20 cellular contexts compared by ENCODE assay signal in the genomic region with DNA sequence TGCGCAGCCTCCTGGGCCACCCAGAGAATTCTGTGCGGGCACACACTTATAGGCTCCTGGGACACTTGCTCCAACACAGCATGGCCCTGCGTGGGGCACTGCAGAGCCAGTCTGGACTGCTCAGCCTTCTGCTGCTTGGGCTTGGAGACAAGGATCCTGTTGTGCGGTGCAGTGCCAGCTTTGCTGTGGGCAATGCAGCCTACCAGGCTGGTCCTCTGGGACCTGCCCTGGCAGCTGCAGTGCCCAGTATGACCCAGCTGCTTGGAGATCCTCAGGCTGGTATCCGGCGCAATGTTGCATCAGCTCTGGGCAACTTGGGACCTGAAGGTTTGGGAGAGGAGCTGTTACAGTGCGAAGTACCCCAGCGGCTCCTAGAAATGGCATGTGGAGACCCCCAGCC. TPM values are rescaled to one million over a fixed set of nuclear protein-coding genes. Genes with fewer than 3 reads are reported as not detected.
DNase-seq lines count a peak whose midpoint lies in the region; ATAC-seq, FAIRE-seq and TF ChIP-seq lines count a peak whose summit lies in the region.
"Had no signal": no experiment of that assay in that cellular context is flagged by ENCODE, and none has a peak within 500 bp of the region (broad histone marks: within the 10 kb centered on the region; RNA-seq: fewer than 3 reads in every experiment).

No MANE protein-coding gene starts in this region.

- CTCF ChIA-PET in HCT116 (lab: Charles Lee) = interaction anchor here (2.1 kb wide), 1 partner anchor 11 kb away, joined by 14 read pairs; no protein-coding TSS in a partner anchor
- CTCF ChIA-PET in HepG2 (lab: Yijun Ruan, JAX; ENCODE audit: low intra/inter-chr PET ratio, low total read pairs) = no interaction called here

- H3K4me1 ChIP-seq in HCT116 (ENCODE audit: control insufficient read depth in 1 of 2, insufficient read depth in 2 of 2, low read length in 2 of 2) (peaks cover 5 to 8% of the 10 kb centered on the region in 2 experiments; a peak in 2 of 4 replicates), HepG2 (ENCODE audit: insufficient read depth, low read length) (peaks cover 9% of the 10 kb centered on the region), psoas muscle (no peaks in the 10 kb centered on the region)
- H3K4me1 ChIP-seq: HAP-1 had no signal

- no peak for TF ChIP-seq POLR2A in HCT116 (IDR thresholded peaks at IDR 0.05; ENCODE audit: borderline replicate concordance, extremely low read depth, insufficient read depth, insufficient read length)
- no peak for TF ChIP-seq POLR2A in HepG2 (IDR thresholded peaks at IDR 0.05; ENCODE audit: insufficient read depth in 1 of 2, low read depth in 2 of 2, low read length in 2 of 2)

- H3K9me2 ChIP-seq in HCT116 (ENCODE audit: insufficient read depth) = no peaks in the 10 kb centered on the region

- in situ Hi-C loops in HepG2 (cut with HindIII; ENCODE audit: extremely low pct_ligation_motif_present, low pct_unique_long_range_greater_than_20kb) = no loop called here

- H3K27ac ChIP-seq in HCT116 (ENCODE audit: low read depth, low read length) (no peak overlapping the region), HepG2 (ENCODE audit: extremely low read length, insufficient read depth, low read length) (no peak overlapping the region), psoas muscle (no peak overlapping the region)
- H3K27ac ChIP-seq: HL-60 had no signal

- DNase-seq in HCT116 (ENCODE audit: low read depth, low spot score) (no peak), HepG2 (ENCODE audit: low spot score) (no peak), psoas muscle (peak in 1 of 2 donors; percentile 58), GM19239 (ENCODE audit: insufficient read length, low spot score) (no peak), HuH-7 (ENCODE audit: low spot score) (no peak), dermis blood vessel endothelial cell (no peak), urothelium cell line (ENCODE audit: low spot score) (no peak)
- DNase-seq: C1 segment of cervical spinal cord; CD4-positive, alpha-beta T cell; DMS153; DMS79 treated with DMSO at 0.1 percent for 48 hours; EL; GOT3; HFFc6; IMR-90; KBM-7 had no signal

- intact Hi-C loops in HCT116 (cut with micrococcal nuclease) = no loop called here
- intact Hi-C loops in HepG2 (cut with micrococcal nuclease; ENCODE audit: unreplicated experiment) = no loop called here
- intact Hi-C loops in psoas muscle (cut with DNase I) = no loop called here

- H4K20me1 ChIP-seq in HCT116 (ENCODE audit: insufficient read depth) = no peaks in the 10 kb centered on the region
- H4K20me1 ChIP-seq in HepG2 (ENCODE audit: insufficient read depth, low read length) = no peaks in the 10 kb centered on the region

- H3K9ac ChIP-seq in HCT116 (ENCODE audit: low read length) = no peak overlapping the region
- H3K9ac ChIP-seq in HepG2 (ENCODE audit: insufficient read depth, low read depth, low read length) = no peak overlapping the region

- ATAC-seq in HCT116 (peak; percentile 22; the same call in 1 of the 2 replicates), HepG2 (peak; percentile 30; the same call in 1 of the 3 replicates), psoas muscle (peak; percentile 54 to 85 (median 78))

- H3K4me2 ChIP-seq in HCT116 (ENCODE audit: low read length) (no peak overlapping the region), HepG2 (ENCODE audit: low read depth, low read length) (no peak overlapping the region)

- H3K27me3 ChIP-seq in HCT116 (ENCODE audit: insufficient read depth, low read length) (no peaks in the 10 kb centered on the region), HepG2 (ENCODE audit: control insufficient read depth in 1 of 2, insufficient read depth in 2 of 2, low read length in 2 of 2) (no peaks in the 10 kb centered on the region), psoas muscle (ENCODE audit: insufficient read depth in 3 of 3, low read length in 2 of 3) (no peaks in the 10 kb centered on the region)

- no peak overlapping the region for H2AFZ ChIP-seq in HCT116 (ENCODE audit: low read depth, low read length, poor library complexity, severe bottlenecking)
- H2AFZ ChIP-seq in HepG2 (ENCODE audit: low read length) = no peak overlapping the region

- H3K4me3 ChIP-seq in HCT116 (replicated peaks in 1 of 2; ENCODE audit: low read depth in 1 of 2, low read length in 2 of 2) = no peak overlapping the region
- no peak overlapping the region for H3K4me3 ChIP-seq in HepG2 (replicated peaks in 1 of 3; ENCODE audit: insufficient read depth in 1 of 3, low read depth in 2 of 3, low read length in 3 of 3)
- H3K4me3 ChIP-seq in psoas muscle = no peak overlapping the region
- H3K4me3 ChIP-seq: HAP-1 had no signal

- peaks cover 0 to 8% of the 10 kb centered on the region in 2 experiments; a peak in 2 of 4 replicates for H3K36me3 ChIP-seq in HCT116 (ENCODE audit: control insufficient read depth in 1 of 2, insufficient read depth in 2 of 2, low read length in 2 of 2)
- H3K36me3 ChIP-seq in HepG2 (replicated peaks in 1 of 2; ENCODE audit: control insufficient read depth in 1 of 2, insufficient read depth in 2 of 2, low read length in 2 of 2) = peaks cover 2 to 15% of the 10 kb centered on the region in 2 experiments; a peak in 3 of 5 replicates
- peaks cover 2 to 46% of the 10 kb centered on the region in 2 donors for H3K36me3 ChIP-seq in psoas muscle (ENCODE audit: insufficient read depth in 1 of 2, low read depth in 1 of 2)

- TF ChIP-seq EP300 in HepG2 (IDR thresholded peaks at IDR 0.05; ENCODE audit: low read depth in 2 of 2, low read length in 2 of 2) (no peak), HepG2 (CRISPR knock-in tag; IDR thresholded peaks at IDR 0.05; ENCODE audit: borderline replicate concordance) (no peak)

- no peaks in the 10 kb centered on the region for H3K79me2 ChIP-seq in HCT116 (ENCODE audit: insufficient read depth, low read length)
- H3K79me2 ChIP-seq in HepG2 (ENCODE audit: insufficient read depth, low read length) = no peaks in the 10 kb centered on the region

- FAIRE-seq in HepG2 (lab: Jason Lieb, UNC) (no peak), GM19239 (lab: Jason Lieb, UNC) (no peak), urothelium cell line (lab: Jason Lieb, UNC) (no peak)
- FAIRE-seq: G401.6, GM12891 had no signal

- RAD21 ChIA-PET in HCT116 (lab: Charles Lee; ENCODE audit: low non-redundant PET in 1 of 2, low total read pairs in 2 of 2, uncharacterized antibody in 2 of 2, unreplicated experiment in 2 of 2) = no interaction called here

- over 99% methylated on average over 7 of the region's 8 CpGs for WGBS in HepG2 (ENCODE audit: low lambda C conversion rate)
- WGBS in psoas muscle, 3 donors = 59 to 88% (median 59%) methylated on average over 8 of the region's 8 CpGs

- no peak for TF ChIP-seq RAD21 in HCT116 (IDR thresholded peaks at IDR 0.05; ENCODE audit: low read depth)
- TF ChIP-seq RAD21 in HepG2 (CRISPR knock-in tag; IDR thresholded peaks at IDR 0.05) = no peak

- POLR2A ChIA-PET in HCT116 (lab: Charles Lee) = no interaction called here
- POLR2A ChIA-PET in HepG2 (lab: Yijun Ruan, JAX) = interaction anchor here (1.6 kb wide), 1 partner anchor 12 kb away, joined by 5 read pairs; a partner anchor contains a TSS

- TF ChIP-seq CTCF in HCT116 (IDR thresholded peaks at IDR 0.05 in 2 of 3, conservative IDR thresholded peaks at IDR 0.05 in 1 of 3; ENCODE audit: borderline replicate concordance in 1 of 3, insufficient read depth in 1 of 3, low read depth in 2 of 3, low read length in 2 of 3) (no peak), HepG2 (CRISPR knock-in tag; IDR thresholded peaks at IDR 0.05) (no peak), psoas muscle (IDR thresholded peaks at IDR 0.05) (no peak)

- no peaks in the 10 kb centered on the region for H3K9me3 ChIP-seq in HCT116 (ENCODE audit: control insufficient read depth in 1 of 2, insufficient read depth in 1 of 2, low read depth in 1 of 2, low read length in 2 of 2)
- H3K9me3 ChIP-seq in HepG2 (ENCODE audit: low read length) = no peaks in the 10 kb centered on the region
- no peaks in the 10 kb centered on the region for H3K9me3 ChIP-seq in psoas muscle
- H3K9me3 ChIP-seq: HAP-1 had no signal

- BruUV-seq in HCT116 (replicated peaks; lab: Mats Ljungman, UMichigan) = no TSS peak
- BruUV-seq in HepG2 (replicated peaks; lab: Mats Ljungman, UMichigan) = no TSS peak

RNA-seq across cellular contexts. Expression of a gene that starts 11.8 kb away (rescaled TPM):
- total RNA-seq in HCT116 (2021; ENCODE audit: unreplicated experiment) = 53.0 TPM
- polyA plus RNA-seq in HCT116 (2012) = 23.2 and 29.1 TPM in 2 replicates
- total RNA-seq in HepG2 (2016; rRNA removed; fragmentation: Illumina TruSeq; extraction: Trizol) = 77.5 and 78.0 TPM in 2 replicates
- total RNA-seq in HepG2 (2016; cell fraction: cytosol; rRNA removed; fragmentation: Illumina TruSeq; extraction: Trizol; ENCODE audit: low read depth) = 26.9 and 32.1 TPM in 2 replicates
- total RNA-seq in HepG2 (2016; cell fraction: insoluble cytoplasmic fraction; rRNA removed; fragmentation: Illumina TruSeq; extraction: Trizol) = 64.0 and 77.3 TPM in 2 replicates
- 48.8 and 53.6 TPM in 2 replicates for total RNA-seq in HepG2 (2016; cell fraction: membrane; rRNA removed; fragmentation: Illumina TruSeq; extraction: Trizol)
- total RNA-seq in HepG2 (2016; cell fraction: nucleus; rRNA removed; fragmentation: Illumina TruSeq; extraction: Trizol) = 76.4 and 96.7 TPM in 2 replicates
- 84.6 and 85.5 TPM in 2 replicates for polyA plus RNA-seq in HepG2 (2011; rRNA removed)
- 56.8 and 57.9 TPM in 2 replicates for polyA plus RNA-seq in HepG2 (2011; cell fraction: cytosol; rRNA removed)
- 188 and 192 TPM in 2 replicates for polyA plus RNA-seq in HepG2 (2011; cell fraction: nucleus; rRNA removed)
- polyA plus RNA-seq in HepG2 (2012) = 71.9 and 80.9 TPM in 2 replicates
- polyA plus RNA-seq in HepG2 (2016; cell fraction: cytosol; fragmentation: Illumina TruSeq; extraction: Trizol; ENCODE audit: low read depth) = 15.6 and 16.8 TPM in 2 replicates
- 85.9 and 98.6 TPM in 2 replicates for polyA plus RNA-seq in HepG2 (2016; cell fraction: insoluble cytoplasmic fraction; fragmentation: Illumina TruSeq; extraction: Trizol; ENCODE audit: low read depth)
- 41.6 and 46.1 TPM in 2 replicates for polyA plus RNA-seq in HepG2 (2016; cell fraction: membrane; fragmentation: Illumina TruSeq; extraction: Trizol; ENCODE audit: low read depth)
- 172 and 200 TPM in 2 replicates for polyA plus RNA-seq in HepG2 (2016; cell fraction: nucleus; fragmentation: Illumina TruSeq; extraction: Trizol; ENCODE audit: insufficient read depth, low read depth)
- 60.1 and 174 TPM in 2 replicates for polyA minus RNA-seq in HepG2 (2011; rRNA and poly(A)+ RNA removed; ENCODE audit: low replicate concordance)
- polyA minus RNA-seq in HepG2 (2011; cell fraction: cytosol; rRNA and poly(A)+ RNA removed) = 43.8 and 44.1 TPM in 2 replicates
- polyA minus RNA-seq in HepG2 (2011; cell fraction: nucleus; rRNA and poly(A)+ RNA removed) = 158 and 170 TPM in 2 replicates
- total RNA-seq in psoas muscle = 10 to 100 TPM; 10.9 to 14.5 (median 13.8) TPM
- polyA plus RNA-seq in psoas muscle = 10 to 100 TPM in 2 of 3 donors, 1 to 10 TPM in 1; 9.2 to 15.7 (median 14.0) TPM
- 7.6 and 9.4 TPM in 2 replicates for total RNA-seq in dermis blood vessel endothelial cell

RNA-seq across cellular contexts. Expression of a gene that starts 27.0 kb away (rescaled TPM):
- total RNA-seq in HCT116 (2021; ENCODE audit: unreplicated experiment) (45.5 TPM), HepG2 (2016; rRNA removed; fragmentation: Illumina TruSeq; extraction: Trizol) (17.6 and 45.9 TPM in 2 replicates), psoas muscle (10 to 100 TPM in 1 of 4 donors, 1 to 10 TPM in 3; 3.7 to 11.3 (median 7.4) TPM), dermis blood vessel endothelial cell (11.5 and 15.3 TPM in 2 replicates)
- polyA plus RNA-seq in HCT116 (2012) = 20.8 and 25.7 TPM in 2 replicates
- 8.2 and 9.2 TPM in 2 replicates for total RNA-seq in HepG2 (2016; cell fraction: cytosol; rRNA removed; fragmentation: Illumina TruSeq; extraction: Trizol; ENCODE audit: low read depth)
- 14.3 and 47.5 TPM in 2 replicates for total RNA-seq in HepG2 (2016; cell fraction: insoluble cytoplasmic fraction; rRNA removed; fragmentation: Illumina TruSeq; extraction: Trizol)
- 5.9 and 7.0 TPM in 2 replicates for total RNA-seq in HepG2 (2016; cell fraction: membrane; rRNA removed; fragmentation: Illumina TruSeq; extraction: Trizol)
- 69.9 and 80.6 TPM in 2 replicates for total RNA-seq in HepG2 (2016; cell fraction: nucleus; rRNA removed; fragmentation: Illumina TruSeq; extraction: Trizol)
- polyA plus RNA-seq in HepG2 (2011; rRNA removed) (83.5 and 102 TPM in 2 replicates), psoas muscle (1 to 10 TPM; 4.6 to 8.7 (median 6.1) TPM)
- 8.8 and 10.1 TPM in 2 replicates for polyA plus RNA-seq in HepG2 (2011; cell fraction: cytosol; rRNA removed)
- polyA plus RNA-seq in HepG2 (2011; cell fraction: nucleus; rRNA removed) = 954 and 1,192 TPM in 2 replicates
- polyA plus RNA-seq in HepG2 (2012) = 30.9 and 34.5 TPM in 2 replicates
- 1.4 and 1.7 TPM in 2 replicates for polyA plus RNA-seq in HepG2 (2016; cell fraction: cytosol; fragmentation: Illumina TruSeq; extraction: Trizol; ENCODE audit: low read depth)
- polyA plus RNA-seq in HepG2 (2016; cell fraction: insoluble cytoplasmic fraction; fragmentation: Illumina TruSeq; extraction: Trizol; ENCODE audit: low read depth) = 12.2 and 14.0 TPM in 2 replicates
- 3.6 and 5.1 TPM in 2 replicates for polyA plus RNA-seq in HepG2 (2016; cell fraction: membrane; fragmentation: Illumina TruSeq; extraction: Trizol; ENCODE audit: low read depth)
- polyA plus RNA-seq in HepG2 (2016; cell fraction: nucleus; fragmentation: Illumina TruSeq; extraction: Trizol; ENCODE audit: insufficient read depth, low read depth) = 225 and 235 TPM in 2 replicates
- 31.0 and 31.7 TPM in 2 replicates for polyA minus RNA-seq in HepG2 (2011; rRNA and poly(A)+ RNA removed; ENCODE audit: low replicate concordance)
- polyA minus RNA-seq in HepG2 (2011; cell fraction: cytosol; rRNA and poly(A)+ RNA removed) = 2.2 and 3.7 TPM in 2 replicates
- polyA minus RNA-seq in HepG2 (2011; cell fraction: nucleus; rRNA and poly(A)+ RNA removed) = 93.5 and 94.1 TPM in 2 replicates

RNA-seq across cellular contexts. Expression of a gene that starts 27.1 kb away (rescaled TPM):
- 23.4 TPM for total RNA-seq in HCT116 (2021; ENCODE audit: unreplicated experiment)
- polyA plus RNA-seq in HCT116 (2012) = 24.5 and 24.7 TPM in 2 replicates
- 37.0 and 37.1 TPM in 2 replicates for total RNA-seq in HepG2 (2016; rRNA removed; fragmentation: Illumina TruSeq; extraction: Trizol)
- 6.7 and 8.0 TPM in 2 replicates for total RNA-seq in HepG2 (2016; cell fraction: cytosol; rRNA removed; fragmentation: Illumina TruSeq; extraction: Trizol; ENCODE audit: low read depth)
- total RNA-seq in HepG2 (2016; cell fraction: insoluble cytoplasmic fraction; rRNA removed; fragmentation: Illumina TruSeq; extraction: Trizol) = 32.3 and 35.9 TPM in 2 replicates
- 10.0 and 11.2 TPM in 2 replicates for total RNA-seq in HepG2 (2016; cell fraction: membrane; rRNA removed; fragmentation: Illumina TruSeq; extraction: Trizol)
- 22.4 and 23.6 TPM in 2 replicates for total RNA-seq in HepG2 (2016; cell fraction: nucleus; rRNA removed; fragmentation: Illumina TruSeq; extraction: Trizol)
- 87.6 and 91.8 TPM in 2 replicates for polyA plus RNA-seq in HepG2 (2011; rRNA removed)
- polyA plus RNA-seq in HepG2 (2011; cell fraction: cytosol; rRNA removed) = 49.3 and 55.5 TPM in 2 replicates
- 62.2 and 70.6 TPM in 2 replicates for polyA plus RNA-seq in HepG2 (2011; cell fraction: nucleus; rRNA removed)
- 23.9 and 27.2 TPM in 2 replicates for polyA plus RNA-seq in HepG2 (2012)
- 5.0 and 6.7 TPM in 2 replicates for polyA plus RNA-seq in HepG2 (2016; cell fraction: cytosol; fragmentation: Illumina TruSeq; extraction: Trizol; ENCODE audit: low read depth)
- polyA plus RNA-seq in HepG2 (2016; cell fraction: insoluble cytoplasmic fraction; fragmentation: Illumina TruSeq; extraction: Trizol; ENCODE audit: low read depth) = 42.9 and 52.8 TPM in 2 replicates
- 6.5 and 10.4 TPM in 2 replicates for polyA plus RNA-seq in HepG2 (2016; cell fraction: membrane; fragmentation: Illumina TruSeq; extraction: Trizol; ENCODE audit: low read depth)
- 36.4 and 40.3 TPM in 2 replicates for polyA plus RNA-seq in HepG2 (2016; cell fraction: nucleus; fragmentation: Illumina TruSeq; extraction: Trizol; ENCODE audit: insufficient read depth, low read depth)
- 64.2 and 95.2 TPM in 2 replicates for polyA minus RNA-seq in HepG2 (2011; rRNA and poly(A)+ RNA removed; ENCODE audit: low replicate concordance)
- polyA minus RNA-seq in HepG2 (2011; cell fraction: cytosol; rRNA and poly(A)+ RNA removed) = 23.7 and 30.0 TPM in 2 replicates
- polyA minus RNA-seq in HepG2 (2011; cell fraction: nucleus; rRNA and poly(A)+ RNA removed) = 15.5 and 25.1 TPM in 2 replicates
- 10 to 100 TPM; 14.5 to 30.3 (median 20.6) TPM for total RNA-seq in psoas muscle
- polyA plus RNA-seq in psoas muscle = 10 to 100 TPM; 22.6 to 32.0 (median 26.3) TPM
- 21.1 and 35.7 TPM in 2 replicates for total RNA-seq in dermis blood vessel endothelial cell

RNA-seq across cellular contexts. Expression of a gene that starts 39.4 kb away (rescaled TPM):
- total RNA-seq in HCT116 (2021; ENCODE audit: unreplicated experiment) (57.4 TPM), HepG2 (2016; rRNA removed; fragmentation: Illumina TruSeq; extraction: Trizol) (52.1 and 76.0 TPM in 2 replicates), psoas muscle (10 to 100 TPM; 24.3 to 40.5 (median 26.8) TPM), dermis blood vessel endothelial cell (31.3 and 37.5 TPM in 2 replicates)
- polyA plus RNA-seq in HCT116 (2012) = 46.4 and 64.4 TPM in 2 replicates
- total RNA-seq in HepG2 (2016; cell fraction: cytosol; rRNA removed; fragmentation: Illumina TruSeq; extraction: Trizol; ENCODE audit: low read depth) = 32.5 and 32.8 TPM in 2 replicates
- 48.9 and 75.0 TPM in 2 replicates for total RNA-seq in HepG2 (2016; cell fraction: insoluble cytoplasmic fraction; rRNA removed; fragmentation: Illumina TruSeq; extraction: Trizol)
- total RNA-seq in HepG2 (2016; cell fraction: membrane; rRNA removed; fragmentation: Illumina TruSeq; extraction: Trizol) = 43.8 and 49.1 TPM in 2 replicates
- total RNA-seq in HepG2 (2016; cell fraction: nucleus; rRNA removed; fragmentation: Illumina TruSeq; extraction: Trizol) = 55.2 and 71.7 TPM in 2 replicates
- polyA plus RNA-seq in HepG2 (2011; rRNA removed) (48.1 and 48.9 TPM in 2 replicates), psoas muscle (10 to 100 TPM; 13.1 to 50.1 (median 31.4) TPM)
- polyA plus RNA-seq in HepG2 (2011; cell fraction: cytosol; rRNA removed) = 34.5 and 48.4 TPM in 2 replicates
- 177 and 202 TPM in 2 replicates for polyA plus RNA-seq in HepG2 (2011; cell fraction: nucleus; rRNA removed)
- 36.2 and 44.2 TPM in 2 replicates for polyA plus RNA-seq in HepG2 (2012)
- 25.9 and 28.7 TPM in 2 replicates for polyA plus RNA-seq in HepG2 (2016; cell fraction: cytosol; fragmentation: Illumina TruSeq; extraction: Trizol; ENCODE audit: low read depth)
- 39.4 and 50.0 TPM in 2 replicates for polyA plus RNA-seq in HepG2 (2016; cell fraction: insoluble cytoplasmic fraction; fragmentation: Illumina TruSeq; extraction: Trizol; ENCODE audit: low read depth)
- 34.2 and 36.1 TPM in 2 replicates for polyA plus RNA-seq in HepG2 (2016; cell fraction: membrane; fragmentation: Illumina TruSeq; extraction: Trizol; ENCODE audit: low read depth)
- polyA plus RNA-seq in HepG2 (2016; cell fraction: nucleus; fragmentation: Illumina TruSeq; extraction: Trizol; ENCODE audit: insufficient read depth, low read depth) = 161 and 175 TPM in 2 replicates
- 53.7 and 55.1 TPM in 2 replicates for polyA minus RNA-seq in HepG2 (2011; rRNA and poly(A)+ RNA removed; ENCODE audit: low replicate concordance)
- polyA minus RNA-seq in HepG2 (2011; cell fraction: cytosol; rRNA and poly(A)+ RNA removed) = 10.5 and 15.4 TPM in 2 replicates
- polyA minus RNA-seq in HepG2 (2011; cell fraction: nucleus; rRNA and poly(A)+ RNA removed) = 25.1 and 25.8 TPM in 2 replicates

RNA-seq across cellular contexts. Expression of a gene that starts 39.5 kb away (rescaled TPM):
- total RNA-seq in HCT116 (2021; ENCODE audit: unreplicated experiment) (29.2 TPM), HepG2 (2016; rRNA removed; fragmentation: Illumina TruSeq; extraction: Trizol) (10.4 and 11.4 TPM in 2 replicates), psoas muscle (10 to 100 TPM; 12.0 to 33.5 (median 30.1) TPM), dermis blood vessel endothelial cell (9.0 and 14.1 TPM in 2 replicates)
- 14.3 and 14.9 TPM in 2 replicates for polyA plus RNA-seq in HCT116 (2012)
- 2.9 TPM in 2 replicates for total RNA-seq in HepG2 (2016; cell fraction: cytosol; rRNA removed; fragmentation: Illumina TruSeq; extraction: Trizol; ENCODE audit: low read depth)
- total RNA-seq in HepG2 (2016; cell fraction: insoluble cytoplasmic fraction; rRNA removed; fragmentation: Illumina TruSeq; extraction: Trizol) = 7.5 and 10.8 TPM in 2 replicates
- total RNA-seq in HepG2 (2016; cell fraction: membrane; rRNA removed; fragmentation: Illumina TruSeq; extraction: Trizol) = 5.1 and 6.6 TPM in 2 replicates
- total RNA-seq in HepG2 (2016; cell fraction: nucleus; rRNA removed; fragmentation: Illumina TruSeq; extraction: Trizol) = 17.4 and 28.1 TPM in 2 replicates
- polyA plus RNA-seq in HepG2 (2011; rRNA removed) (4.8 and 5.9 TPM in 2 replicates), psoas muscle (10 to 100 TPM in 1 of 3 donors, 1 to 10 TPM in 2; 1.8 to 21.9 (median 6.9) TPM)
- 2.0 and 3.1 TPM in 2 replicates for polyA plus RNA-seq in HepG2 (2011; cell fraction: cytosol; rRNA removed)
- polyA plus RNA-seq in HepG2 (2011; cell fraction: nucleus; rRNA removed) = 33.3 and 35.2 TPM in 2 replicates
- 7.2 and 7.3 TPM in 2 replicates for polyA plus RNA-seq in HepG2 (2012)
- polyA plus RNA-seq in HepG2 (2016; cell fraction: cytosol; fragmentation: Illumina TruSeq; extraction: Trizol; ENCODE audit: low read depth) = 0.54 and 0.68 TPM in 2 replicates
- 5.1 and 9.3 TPM in 2 replicates for polyA plus RNA-seq in HepG2 (2016; cell fraction: insoluble cytoplasmic fraction; fragmentation: Illumina TruSeq; extraction: Trizol; ENCODE audit: low read depth)
- 1.3 and 2.5 TPM in 2 replicates for polyA plus RNA-seq in HepG2 (2016; cell fraction: membrane; fragmentation: Illumina TruSeq; extraction: Trizol; ENCODE audit: low read depth)
- polyA plus RNA-seq in HepG2 (2016; cell fraction: nucleus; fragmentation: Illumina TruSeq; extraction: Trizol; ENCODE audit: insufficient read depth, low read depth) = 27.7 and 29.0 TPM in 2 replicates
- 20.9 and 29.6 TPM in 2 replicates for polyA minus RNA-seq in HepG2 (2011; rRNA and poly(A)+ RNA removed; ENCODE audit: low replicate concordance)
- 4.5 and 7.0 TPM in 2 replicates for polyA minus RNA-seq in HepG2 (2011; cell fraction: cytosol; rRNA and poly(A)+ RNA removed)
- polyA minus RNA-seq in HepG2 (2011; cell fraction: nucleus; rRNA and poly(A)+ RNA removed) = 27.2 and 28.3 TPM in 2 replicates

Comparison
In these comparisons a context has a peak if more than half of its experiments do, and no peak if none do; other contexts are left out.
1. ATAC-seq: peak in every context shown above with its lines; median percentile 78 in psoas muscle; 30 in HepG2; 22 in HCT116.